Comparison of ENCODE assay signal across 1 cellular context in the genomic region with DNA sequence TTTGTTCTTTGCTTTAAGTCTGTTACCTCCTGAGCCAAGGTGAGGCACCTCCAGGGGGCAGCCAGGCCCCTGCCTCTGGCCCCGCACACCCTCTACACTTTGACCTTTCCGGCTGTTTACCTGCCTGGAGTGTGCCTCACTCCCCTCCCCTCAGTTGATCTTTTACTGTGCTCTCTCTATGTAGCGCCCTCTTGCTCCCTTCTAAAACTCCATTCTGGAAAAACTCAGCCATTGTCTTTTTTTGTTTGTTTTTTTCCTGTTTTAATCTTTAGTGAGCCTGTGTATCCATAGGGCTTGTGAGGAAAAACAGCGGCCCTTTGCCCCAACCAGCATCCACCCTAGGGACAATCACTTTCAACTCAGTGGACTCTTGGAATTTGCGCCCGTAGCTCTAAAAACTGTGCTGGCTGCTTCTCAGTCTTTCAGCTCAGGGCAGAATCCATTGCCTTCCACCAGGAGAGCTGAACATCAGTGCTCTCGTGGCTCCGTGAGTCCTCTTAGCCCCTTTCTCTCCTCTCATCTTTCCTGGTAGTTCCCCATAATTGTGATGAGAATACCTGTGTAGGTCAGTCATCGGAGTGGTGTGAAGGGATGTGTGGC.
TF ChIP-seq lines count a peak whose summit lies in the region.

No MANE protein-coding gene starts in this region.

TF ChIP-seq in WTC11, 78 proteins besides CTCF, POLR2A, EP300 and RAD21 (continued from another document):
- TF ChIP-seq, protein P1, sequence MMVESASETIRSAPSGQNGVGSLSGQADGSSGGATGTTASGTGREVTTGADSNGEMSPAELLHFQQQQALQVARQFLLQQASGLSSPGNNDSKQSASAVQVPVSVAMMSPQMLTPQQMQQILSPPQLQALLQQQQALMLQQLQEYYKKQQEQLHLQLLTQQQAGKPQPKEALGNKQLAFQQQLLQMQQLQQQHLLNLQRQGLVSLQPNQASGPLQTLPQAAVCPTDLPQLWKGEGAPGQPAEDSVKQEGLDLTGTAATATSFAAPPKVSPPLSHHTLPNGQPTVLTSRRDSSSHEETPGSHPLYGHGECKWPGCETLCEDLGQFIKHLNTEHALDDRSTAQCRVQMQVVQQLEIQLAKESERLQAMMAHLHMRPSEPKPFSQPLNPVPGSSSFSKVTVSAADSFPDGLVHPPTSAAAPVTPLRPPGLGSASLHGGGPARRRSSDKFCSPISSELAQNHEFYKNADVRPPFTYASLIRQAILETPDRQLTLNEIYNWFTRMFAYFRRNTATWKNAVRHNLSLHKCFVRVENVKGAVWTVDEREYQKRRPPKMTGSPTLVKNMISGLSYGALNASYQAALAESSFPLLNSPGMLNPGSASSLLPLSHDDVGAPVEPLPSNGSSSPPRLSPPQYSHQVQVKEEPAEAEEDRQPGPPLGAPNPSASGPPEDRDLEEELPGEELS (CRISPR knock-in tag; IDR thresholded peaks at IDR 0.05) = no peak
- TF ChIP-seq EMX1 (CRISPR knock-in tag; IDR thresholded peaks at IDR 0.05) = no peak
